10 cellular contexts compared by ENCODE assay signal in genomic region chr1:154501423-154502065, GRCh38. TPM values are rescaled to one million over a fixed set of nuclear protein-coding genes. Genes with fewer than 3 reads are reported as not detected.
DNase-seq lines count a peak whose midpoint lies in the region; ATAC-seq, FAIRE-seq and TF ChIP-seq lines count a peak whose summit lies in the region.
"Had no signal": no experiment of that assay in that cellular context is flagged by ENCODE, and none has a peak within 500 bp of the region (broad histone marks: within the 10 kb centered on the region; RNA-seq: fewer than 3 reads in every experiment).

No MANE protein-coding gene starts in this region.

- peak overlapping the region; percentile 34 to 68 for H3K27ac ChIP-seq in esophagus (ENCODE audit: low read depth in 2 of 2, low read length in 1 of 2)
- H3K27ac ChIP-seq: HL-60 had no signal

- H3K4me3 Mint-ChIP-seq in stimulated activated naive CD8-positive, alpha-beta T cell treated with anti-CD3 and anti-CD28 coated beads, Interleukin-15, amount 100 ng/mL, for 72 hours: peak overlapping the region; percentile 60 to 70
- peak overlapping the region in 7 of 8 donors; percentile 63 to 81 (median 74) for H3K4me3 Mint-ChIP-seq in naive B cell

- peaks cover 67% of the 10 kb centered on the region for H3K27me3 Mint-ChIP-seq in stimulated activated naive CD8-positive, alpha-beta T cell treated with anti-CD3 and anti-CD28 coated beads, Interleukin-15, amount 100 ng/mL, for 72 hours
- peaks cover 29 to 53% (median 39%) of the 10 kb centered on the region in 3 donors for H3K27me3 Mint-ChIP-seq in naive B cell

- H3K27me3 ChIP-seq in esophagus (ENCODE audit: control insufficient read depth in 1 of 2, insufficient read depth in 2 of 2, low read length in 2 of 2): peaks cover 8 to 9% of the 10 kb centered on the region in 2 donors

- no peaks in the 10 kb centered on the region for H3K9me3 Mint-ChIP-seq in stimulated activated naive CD8-positive, alpha-beta T cell treated with anti-CD3 and anti-CD28 coated beads, Interleukin-15, amount 100 ng/mL, for 72 hours
- H3K9me3 Mint-ChIP-seq in naive B cell: peaks cover 0 to 12% (median 5%) of the 10 kb centered on the region in 7 donors

- ATAC-seq in stimulated activated naive CD8-positive, alpha-beta T cell treated with anti-CD3 and anti-CD28 coated beads, Interleukin-15, amount 100 ng/mL, for 72 hours: peak; percentile 44
- no peak for ATAC-seq in stimulated activated naive CD8-positive, alpha-beta T cell treated with anti-CD3 and anti-CD28 coated beads, Interleukin-15, Interleukin-2, amounts not matched to agents 100 U/mL and 50 U/mL, for 24 hours
- ATAC-seq in naive B cell (ENCODE audit: low read depth in 2 of 2): peak; percentile 24 to 37
- no peak for ATAC-seq in HG02885 (IDR thresholded peaks at IDR 0.05; ENCODE audit: poor library complexity, unreplicated experiment)
- ATAC-seq in HG02840 (IDR thresholded peaks at IDR 0.05; ENCODE audit: low FRiP score, unreplicated experiment): no peak

- no peak overlapping the region for H3K27ac Mint-ChIP-seq in stimulated activated naive CD8-positive, alpha-beta T cell treated with anti-CD3 and anti-CD28 coated beads, Interleukin-15, amount 100 ng/mL, for 72 hours
- H3K27ac Mint-ChIP-seq in naive B cell: peak overlapping the region in 1 of 6 donors; percentile 30

- peaks cover 25% of the 10 kb centered on the region for H3K4me1 Mint-ChIP-seq in stimulated activated naive CD8-positive, alpha-beta T cell treated with anti-CD3 and anti-CD28 coated beads, Interleukin-15, amount 100 ng/mL, for 72 hours
- peaks cover 12 to 22% (median 16%) of the 10 kb centered on the region in 3 donors for H3K4me1 Mint-ChIP-seq in naive B cell

- H3K36me3 Mint-ChIP-seq in naive B cell: peaks cover 0 to 9% of the 10 kb centered on the region in 2 donors

- no peak for TF ChIP-seq POLR2A in GM12892 (IDR thresholded peaks at IDR 0.05; ENCODE audit: low read depth, low read length)

- no peak for FAIRE-seq in GM12892 (lab: Jason Lieb, UNC)

- H3K36me3 ChIP-seq in esophagus (ENCODE audit: control insufficient read depth in 2 of 2, insufficient read depth in 2 of 2, low read length in 1 of 2): no peaks in the 10 kb centered on the region

- 5 to 10% methylated on average over 51 to 54 of the region's 54 CpGs for WGBS in esophagus, 2 donors

- H3K9me3 ChIP-seq in esophagus (ENCODE audit: control insufficient read depth in 2 of 2, insufficient read depth in 1 of 2, low read depth in 1 of 2, low read length in 1 of 2): peaks cover 0 to 4% of the 10 kb centered on the region in 2 donors

- DNase-seq in stimulated activated naive CD8-positive, alpha-beta T cell treated with anti-CD3 and anti-CD28 coated beads, Interleukin-15, amount 100 ng/mL, for 72 hours: peak in 1 of 2 donors; percentile 10
- DNase-seq in stimulated activated naive CD8-positive, alpha-beta T cell treated with anti-CD3 and anti-CD28 coated beads, Interleukin-15, Interleukin-2, amounts not matched to agents 100 U/mL and 50 U/mL, for 24 hours: no peak
- DNase-seq in naive B cell: peak; percentile 13
- DNase-seq in GM12892 (ENCODE audit: insufficient read length): no peak
- no peak for DNase-seq in SW480 (ENCODE audit: low spot score)
- DNase-seq: activated CD4-positive, alpha-beta T cell treated with anti-CD3 and anti-CD28 coated beads for 1 hour had no signal

- peak overlapping the region; percentile 44 to 47 for H3K4me3 ChIP-seq in esophagus (ENCODE audit: low read depth in 1 of 2, low read length in 2 of 2)

- peaks cover 0 to 10% of the 10 kb centered on the region in 2 donors for H3K4me1 ChIP-seq in esophagus (ENCODE audit: control insufficient read depth in 2 of 2, insufficient read depth in 2 of 2, low read length in 1 of 2)

RNA-seq across cellular contexts. Expression of gene TDRD10, which starts 0.5 kb away (rescaled TPM):
- 1 to 10 TPM; 1.3 to 1.7 TPM for polyA plus RNA-seq in esophagus
- not detected for polyA plus RNA-seq in naive B cell (ENCODE audit: low read depth in 6 of 6)
- 0.19 TPM for polyA plus RNA-seq in GM12892 (2012; ENCODE audit: missing spikeins)

RNA-seq across cellular contexts. Expression of gene SHE, which starts 0.7 kb away (rescaled TPM):
- 1 to 10 TPM; 1.5 to 2.1 TPM for polyA plus RNA-seq in esophagus
- not detected for polyA plus RNA-seq in naive B cell (ENCODE audit: low read depth in 6 of 6)
- 0.21 TPM for polyA plus RNA-seq in GM12892 (2012; ENCODE audit: missing spikeins)

RNA-seq across cellular contexts. Expression of gene UBE2Q1, which starts 56.9 kb away (rescaled TPM):
- polyA plus RNA-seq in esophagus (10 to 100 TPM; 23.5 to 24.7 TPM), naive B cell (ENCODE audit: low read depth in 6 of 6) (10 to 100 TPM in 4 of 6 donors, 1 to 10 TPM in 2; 7.3 to 13.6 (median 10.8) TPM)
- polyA plus RNA-seq in GM12892 (2012; ENCODE audit: missing spikeins): 48.5 TPM

Comparison
In these comparisons a context has a peak if more than half of its experiments do, and no peak if none do; other contexts are left out.
1. ATAC-seq: peak in stimulated activated naive CD8-positive, alpha-beta T cell treated with anti-CD3 and anti-CD28 coated beads, Interleukin-15, amount 100 ng/mL, for 72 hours (single experiment) and naive B cell (2 of 2); none in stimulated activated naive CD8-positive, alpha-beta T cell treated with anti-CD3 and anti-CD28 coated beads, Interleukin-15, Interleukin-2, amounts not matched to agents 100 U/mL and 50 U/mL, for 24 hours (single experiment), HG02885 (single experiment) and HG02840 (single experiment).